Comparison of ENCODE assay signal across 1 cellular context in the genomic region with DNA sequence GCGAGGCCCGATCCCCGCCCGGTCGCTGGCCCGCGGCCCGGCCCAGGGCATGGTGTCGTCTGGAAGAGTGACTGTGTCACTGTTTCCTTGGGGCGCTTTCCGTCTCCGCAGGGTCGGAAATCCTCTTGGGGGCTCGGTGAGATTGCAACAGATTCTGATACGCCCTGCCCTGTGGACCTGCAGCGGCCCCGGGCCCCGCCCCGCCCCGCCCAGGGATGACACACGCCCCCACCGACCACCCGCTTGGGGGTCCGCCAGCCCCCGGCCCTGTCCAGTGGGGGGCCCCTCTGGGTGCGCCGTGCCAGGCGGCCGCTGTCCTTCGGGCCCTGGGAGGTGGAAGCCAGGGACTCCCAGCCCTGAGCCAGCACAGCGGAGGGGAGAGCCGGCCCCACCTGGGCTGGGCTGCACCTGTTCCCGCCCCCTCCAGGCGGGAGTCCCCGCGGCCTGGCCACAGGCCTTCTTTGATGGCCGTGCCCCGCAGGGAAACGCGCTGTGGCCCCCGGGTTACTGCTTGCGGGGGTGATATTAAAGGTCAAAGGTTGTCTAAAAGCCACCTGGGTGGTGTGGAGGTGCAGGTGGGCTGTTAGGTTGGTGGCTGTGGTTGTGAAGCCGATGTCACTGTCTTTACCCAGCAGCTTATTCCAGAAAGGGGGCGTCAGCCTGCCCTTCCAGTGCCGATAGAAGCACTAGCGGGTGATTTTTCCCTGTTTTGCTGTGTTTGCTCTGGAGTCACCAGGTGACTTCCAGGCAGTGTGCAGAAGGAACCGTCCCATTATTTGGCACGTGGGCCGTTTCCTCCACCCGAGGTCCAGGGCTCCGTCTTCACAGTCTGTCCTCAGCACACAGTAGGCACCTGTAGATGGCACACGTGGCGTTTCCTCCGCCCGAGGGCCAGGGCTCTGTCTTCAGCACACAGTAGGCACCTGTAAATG.
TF ChIP-seq lines count a peak whose summit lies in the region.

No MANE protein-coding gene starts in this region.

TF ChIP-seq in HepG2, 621 proteins besides CTCF, POLR2A, EP300 and RAD21 (continued from another document and continues in another):
- TF ChIP-seq, protein P1, sequence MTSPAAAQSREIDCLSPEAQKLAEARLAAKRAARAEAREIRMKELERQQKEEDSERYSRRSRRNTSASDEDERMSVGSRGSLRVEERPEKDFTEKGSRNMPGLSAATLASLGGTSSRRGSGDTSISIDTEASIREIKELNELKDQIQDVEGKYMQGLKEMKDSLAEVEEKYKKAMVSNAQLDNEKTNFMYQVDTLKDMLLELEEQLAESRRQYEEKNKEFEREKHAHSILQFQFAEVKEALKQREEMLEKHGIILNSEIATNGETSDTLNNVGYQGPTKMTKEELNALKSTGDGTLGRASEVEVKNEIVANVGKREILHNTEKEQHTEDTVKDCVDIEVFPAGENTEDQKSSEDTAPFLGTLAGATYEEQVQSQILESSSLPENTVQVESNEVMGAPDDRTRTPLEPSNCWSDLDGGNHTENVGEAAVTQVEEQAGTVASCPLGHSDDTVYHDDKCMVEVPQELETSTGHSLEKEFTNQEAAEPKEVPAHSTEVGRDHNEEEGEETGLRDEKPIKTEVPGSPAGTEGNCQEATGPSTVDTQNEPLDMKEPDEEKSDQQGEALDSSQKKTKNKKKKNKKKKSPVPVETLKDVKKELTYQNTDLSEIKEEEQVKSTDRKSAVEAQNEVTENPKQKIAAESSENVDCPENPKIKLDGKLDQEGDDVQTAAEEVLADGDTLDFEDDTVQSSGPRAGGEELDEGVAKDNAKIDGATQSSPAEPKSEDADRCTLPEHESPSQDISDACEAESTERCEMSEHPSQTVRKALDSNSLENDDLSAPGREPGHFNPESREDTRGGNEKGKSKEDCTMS (CRISPR knock-in tag; conservative IDR thresholded peaks at IDR 0.05): no peak
- TF ChIP-seq SP140L (CRISPR knock-in tag; IDR thresholded peaks at IDR 0.05; ENCODE audit: borderline replicate concordance): no peak
- TF ChIP-seq NFRKB (IDR thresholded peaks at IDR 0.05): no peak
- TF ChIP-seq ZNF780A (CRISPR knock-in tag; IDR thresholded peaks at IDR 0.05): no peak
- no peak for TF ChIP-seq ATRX (CRISPR knock-in tag; IDR thresholded peaks at IDR 0.05; ENCODE audit: borderline replicate concordance)
- TF ChIP-seq MLLT10 (CRISPR knock-in tag; IDR thresholded peaks at IDR 0.05): no peak
- TF ChIP-seq ZNF329 (CRISPR knock-in tag; IDR thresholded peaks at IDR 0.05; ENCODE audit: low read depth): no peak
- TF ChIP-seq GATA4 (IDR thresholded peaks at IDR 0.05; ENCODE audit: borderline replicate concordance, low read depth): no peak
- no peak for TF ChIP-seq MTA3 (CRISPR knock-in tag; IDR thresholded peaks at IDR 0.05)
- no peak for TF ChIP-seq KLF13 (CRISPR knock-in tag; IDR thresholded peaks at IDR 0.05)
- TF ChIP-seq, protein P2, sequence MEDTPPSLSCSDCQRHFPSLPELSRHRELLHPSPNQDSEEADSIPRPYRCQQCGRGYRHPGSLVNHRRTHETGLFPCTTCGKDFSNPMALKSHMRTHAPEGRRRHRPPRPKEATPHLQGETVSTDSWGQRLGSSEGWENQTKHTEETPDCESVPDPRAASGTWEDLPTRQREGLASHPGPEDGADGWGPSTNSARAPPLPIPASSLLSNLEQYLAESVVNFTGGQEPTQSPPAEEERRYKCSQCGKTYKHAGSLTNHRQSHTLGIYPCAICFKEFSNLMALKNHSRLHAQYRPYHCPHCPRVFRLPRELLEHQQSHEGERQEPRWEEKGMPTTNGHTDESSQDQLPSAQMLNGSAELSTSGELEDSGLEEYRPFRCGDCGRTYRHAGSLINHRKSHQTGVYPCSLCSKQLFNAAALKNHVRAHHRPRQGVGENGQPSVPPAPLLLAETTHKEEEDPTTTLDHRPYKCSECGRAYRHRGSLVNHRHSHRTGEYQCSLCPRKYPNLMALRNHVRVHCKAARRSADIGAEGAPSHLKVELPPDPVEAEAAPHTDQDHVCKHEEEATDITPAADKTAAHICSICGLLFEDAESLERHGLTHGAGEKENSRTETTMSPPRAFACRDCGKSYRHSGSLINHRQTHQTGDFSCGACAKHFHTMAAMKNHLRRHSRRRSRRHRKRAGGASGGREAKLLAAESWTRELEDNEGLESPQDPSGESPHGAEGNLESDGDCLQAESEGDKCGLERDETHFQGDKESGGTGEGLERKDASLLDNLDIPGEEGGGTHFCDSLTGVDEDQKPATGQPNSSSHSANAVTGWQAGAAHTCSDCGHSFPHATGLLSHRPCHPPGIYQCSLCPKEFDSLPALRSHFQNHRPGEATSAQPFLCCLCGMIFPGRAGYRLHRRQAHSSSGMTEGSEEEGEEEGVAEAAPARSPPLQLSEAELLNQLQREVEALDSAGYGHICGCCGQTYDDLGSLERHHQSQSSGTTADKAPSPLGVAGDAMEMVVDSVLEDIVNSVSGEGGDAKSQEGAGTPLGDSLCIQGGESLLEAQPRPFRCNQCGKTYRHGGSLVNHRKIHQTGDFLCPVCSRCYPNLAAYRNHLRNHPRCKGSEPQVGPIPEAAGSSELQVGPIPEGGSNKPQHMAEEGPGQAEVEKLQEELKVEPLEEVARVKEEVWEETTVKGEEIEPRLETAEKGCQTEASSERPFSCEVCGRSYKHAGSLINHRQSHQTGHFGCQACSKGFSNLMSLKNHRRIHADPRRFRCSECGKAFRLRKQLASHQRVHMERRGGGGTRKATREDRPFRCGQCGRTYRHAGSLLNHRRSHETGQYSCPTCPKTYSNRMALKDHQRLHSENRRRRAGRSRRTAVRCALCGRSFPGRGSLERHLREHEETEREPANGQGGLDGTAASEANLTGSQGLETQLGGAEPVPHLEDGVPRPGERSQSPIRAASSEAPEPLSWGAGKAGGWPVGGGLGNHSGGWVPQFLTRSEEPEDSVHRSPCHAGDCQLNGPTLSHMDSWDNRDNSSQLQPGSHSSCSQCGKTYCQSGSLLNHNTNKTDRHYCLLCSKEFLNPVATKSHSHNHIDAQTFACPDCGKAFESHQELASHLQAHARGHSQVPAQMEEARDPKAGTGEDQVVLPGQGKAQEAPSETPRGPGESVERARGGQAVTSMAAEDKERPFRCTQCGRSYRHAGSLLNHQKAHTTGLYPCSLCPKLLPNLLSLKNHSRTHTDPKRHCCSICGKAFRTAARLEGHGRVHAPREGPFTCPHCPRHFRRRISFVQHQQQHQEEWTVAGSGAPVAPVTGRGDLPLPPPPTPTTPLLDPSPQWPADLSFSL (CRISPR knock-in tag; IDR thresholded peaks at IDR 0.05): no peak
- no peak for TF ChIP-seq ARNT2 (CRISPR knock-in tag; IDR thresholded peaks at IDR 0.05; ENCODE audit: low read depth)
- TF ChIP-seq, protein P3, sequence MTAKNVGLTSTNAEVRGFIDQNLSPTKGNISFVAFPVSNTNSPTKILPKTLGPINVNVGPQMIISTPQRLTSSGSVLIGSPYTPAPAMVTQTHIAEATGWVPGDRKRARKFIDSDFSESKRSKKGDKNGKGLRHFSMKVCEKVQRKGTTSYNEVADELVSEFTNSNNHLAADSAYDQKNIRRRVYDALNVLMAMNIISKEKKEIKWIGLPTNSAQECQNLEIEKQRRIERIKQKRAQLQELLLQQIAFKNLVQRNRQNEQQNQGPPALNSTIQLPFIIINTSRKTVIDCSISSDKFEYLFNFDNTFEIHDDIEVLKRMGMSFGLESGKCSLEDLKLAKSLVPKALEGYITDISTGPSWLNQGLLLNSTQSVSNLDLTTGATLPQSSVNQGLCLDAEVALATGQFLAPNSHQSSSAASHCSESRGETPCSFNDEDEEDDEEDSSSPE (CRISPR knock-in tag; IDR thresholded peaks at IDR 0.05): no peak
- TF ChIP-seq, protein P4, sequence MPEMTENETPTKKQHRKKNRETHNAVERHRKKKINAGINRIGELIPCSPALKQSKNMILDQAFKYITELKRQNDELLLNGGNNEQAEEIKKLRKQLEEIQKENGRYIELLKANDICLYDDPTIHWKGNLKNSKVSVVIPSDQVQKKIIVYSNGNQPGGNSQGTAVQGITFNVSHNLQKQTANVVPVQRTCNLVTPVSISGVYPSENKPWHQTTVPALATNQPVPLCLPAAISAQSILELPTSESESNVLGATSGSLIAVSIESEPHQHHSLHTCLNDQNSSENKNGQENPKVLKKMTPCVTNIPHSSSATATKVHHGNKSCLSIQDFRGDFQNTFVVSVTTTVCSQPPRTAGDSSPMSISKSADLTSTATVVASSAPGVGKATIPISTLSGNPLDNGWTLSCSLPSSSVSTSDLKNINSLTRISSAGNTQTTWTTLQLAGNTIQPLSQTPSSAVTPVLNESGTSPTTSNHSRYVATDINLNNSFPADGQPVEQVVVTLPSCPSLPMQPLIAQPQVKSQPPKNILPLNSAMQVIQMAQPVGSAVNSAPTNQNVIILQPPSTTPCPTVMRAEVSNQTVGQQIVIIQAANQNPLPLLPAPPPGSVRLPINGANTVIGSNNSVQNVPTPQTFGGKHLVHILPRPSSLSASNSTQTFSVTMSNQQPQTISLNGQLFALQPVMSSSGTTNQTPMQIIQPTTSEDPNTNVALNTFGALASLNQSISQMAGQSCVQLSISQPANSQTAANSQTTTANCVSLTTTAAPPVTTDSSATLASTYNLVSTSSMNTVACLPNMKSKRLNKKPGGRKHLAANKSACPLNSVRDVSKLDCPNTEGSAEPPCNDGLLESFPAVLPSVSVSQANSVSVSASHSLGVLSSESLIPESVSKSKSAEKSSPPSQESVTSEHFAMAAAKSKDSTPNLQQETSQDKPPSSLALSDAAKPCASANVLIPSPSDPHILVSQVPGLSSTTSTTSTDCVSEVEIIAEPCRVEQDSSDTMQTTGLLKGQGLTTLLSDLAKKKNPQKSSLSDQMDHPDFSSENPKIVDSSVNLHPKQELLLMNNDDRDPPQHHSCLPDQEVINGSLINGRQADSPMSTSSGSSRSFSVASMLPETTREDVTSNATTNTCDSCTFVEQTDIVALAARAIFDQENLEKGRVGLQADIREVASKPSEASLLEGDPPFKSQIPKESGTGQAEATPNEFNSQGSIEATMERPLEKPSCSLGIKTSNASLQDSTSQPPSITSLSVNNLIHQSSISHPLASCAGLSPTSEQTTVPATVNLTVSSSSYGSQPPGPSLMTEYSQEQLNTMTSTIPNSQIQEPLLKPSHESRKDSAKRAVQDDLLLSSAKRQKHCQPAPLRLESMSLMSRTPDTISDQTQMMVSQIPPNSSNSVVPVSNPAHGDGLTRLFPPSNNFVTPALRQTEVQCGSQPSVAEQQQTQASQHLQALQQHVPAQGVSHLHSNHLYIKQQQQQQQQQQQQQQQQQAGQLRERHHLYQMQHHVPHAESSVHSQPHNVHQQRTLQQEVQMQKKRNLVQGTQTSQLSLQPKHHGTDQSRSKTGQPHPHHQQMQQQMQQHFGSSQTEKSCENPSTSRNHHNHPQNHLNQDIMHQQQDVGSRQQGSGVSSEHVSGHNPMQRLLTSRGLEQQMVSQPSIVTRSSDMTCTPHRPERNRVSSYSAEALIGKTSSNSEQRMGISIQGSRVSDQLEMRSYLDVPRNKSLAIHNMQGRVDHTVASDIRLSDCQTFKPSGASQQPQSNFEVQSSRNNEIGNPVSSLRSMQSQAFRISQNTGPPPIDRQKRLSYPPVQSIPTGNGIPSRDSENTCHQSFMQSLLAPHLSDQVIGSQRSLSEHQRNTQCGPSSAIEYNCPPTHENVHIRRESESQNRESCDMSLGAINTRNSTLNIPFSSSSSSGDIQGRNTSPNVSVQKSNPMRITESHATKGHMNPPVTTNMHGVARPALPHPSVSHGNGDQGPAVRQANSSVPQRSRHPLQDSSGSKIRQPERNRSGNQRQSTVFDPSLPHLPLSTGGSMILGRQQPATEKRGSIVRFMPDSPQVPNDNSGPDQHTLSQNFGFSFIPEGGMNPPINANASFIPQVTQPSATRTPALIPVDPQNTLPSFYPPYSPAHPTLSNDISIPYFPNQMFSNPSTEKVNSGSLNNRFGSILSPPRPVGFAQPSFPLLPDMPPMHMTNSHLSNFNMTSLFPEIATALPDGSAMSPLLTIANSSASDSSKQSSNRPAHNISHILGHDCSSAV (CRISPR knock-in tag; IDR thresholded peaks at IDR 0.05; ENCODE audit: borderline replicate concordance): no peak
- no peak for TF ChIP-seq SALL2 (CRISPR knock-in tag; IDR thresholded peaks at IDR 0.05)
- TF ChIP-seq ZNF253 (CRISPR knock-in tag; IDR thresholded peaks at IDR 0.05; ENCODE audit: borderline replicate concordance): no peak
- TF ChIP-seq GATAD2A (CRISPR knock-in tag; IDR thresholded peaks at IDR 0.05): no peak
- TF ChIP-seq, protein P5, sequence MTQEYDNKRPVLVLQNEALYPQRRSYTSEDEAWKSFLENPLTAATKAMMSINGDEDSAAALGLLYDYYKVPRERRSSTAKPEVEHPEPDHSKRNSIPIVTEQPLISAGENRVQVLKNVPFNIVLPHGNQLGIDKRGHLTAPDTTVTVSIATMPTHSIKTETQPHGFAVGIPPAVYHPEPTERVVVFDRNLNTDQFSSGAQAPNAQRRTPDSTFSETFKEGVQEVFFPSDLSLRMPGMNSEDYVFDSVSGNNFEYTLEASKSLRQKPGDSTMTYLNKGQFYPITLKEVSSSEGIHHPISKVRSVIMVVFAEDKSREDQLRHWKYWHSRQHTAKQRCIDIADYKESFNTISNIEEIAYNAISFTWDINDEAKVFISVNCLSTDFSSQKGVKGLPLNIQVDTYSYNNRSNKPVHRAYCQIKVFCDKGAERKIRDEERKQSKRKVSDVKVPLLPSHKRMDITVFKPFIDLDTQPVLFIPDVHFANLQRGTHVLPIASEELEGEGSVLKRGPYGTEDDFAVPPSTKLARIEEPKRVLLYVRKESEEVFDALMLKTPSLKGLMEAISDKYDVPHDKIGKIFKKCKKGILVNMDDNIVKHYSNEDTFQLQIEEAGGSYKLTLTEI (CRISPR knock-in tag; conservative IDR thresholded peaks at IDR 0.05): no peak
- TF ChIP-seq, protein P6, sequence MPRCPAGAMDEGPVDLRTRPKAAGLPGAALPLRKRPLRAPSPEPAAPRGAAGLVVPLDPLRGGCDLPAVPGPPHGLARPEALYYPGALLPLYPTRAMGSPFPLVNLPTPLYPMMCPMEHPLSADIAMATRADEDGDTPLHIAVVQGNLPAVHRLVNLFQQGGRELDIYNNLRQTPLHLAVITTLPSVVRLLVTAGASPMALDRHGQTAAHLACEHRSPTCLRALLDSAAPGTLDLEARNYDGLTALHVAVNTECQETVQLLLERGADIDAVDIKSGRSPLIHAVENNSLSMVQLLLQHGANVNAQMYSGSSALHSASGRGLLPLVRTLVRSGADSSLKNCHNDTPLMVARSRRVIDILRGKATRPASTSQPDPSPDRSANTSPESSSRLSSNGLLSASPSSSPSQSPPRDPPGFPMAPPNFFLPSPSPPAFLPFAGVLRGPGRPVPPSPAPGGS (CRISPR knock-in tag; IDR thresholded peaks at IDR 0.05): no peak
- no peak for TF ChIP-seq HES4 (CRISPR knock-in tag; IDR thresholded peaks at IDR 0.05; ENCODE audit: borderline replicate concordance)
- TF ChIP-seq ZZZ3 (CRISPR knock-in tag; IDR thresholded peaks at IDR 0.05; ENCODE audit: borderline replicate concordance): no peak
- TF ChIP-seq ZNF790 (CRISPR knock-in tag; IDR thresholded peaks at IDR 0.05; ENCODE audit: borderline replicate concordance): no peak
- peak; percentile 89 for TF ChIP-seq ZKSCAN1 (IDR thresholded peaks at IDR 0.05; ENCODE audit: low read length)
- no peak for TF ChIP-seq SMC3 (IDR thresholded peaks at IDR 0.05; ENCODE audit: low read length)
- TF ChIP-seq, protein P7, sequence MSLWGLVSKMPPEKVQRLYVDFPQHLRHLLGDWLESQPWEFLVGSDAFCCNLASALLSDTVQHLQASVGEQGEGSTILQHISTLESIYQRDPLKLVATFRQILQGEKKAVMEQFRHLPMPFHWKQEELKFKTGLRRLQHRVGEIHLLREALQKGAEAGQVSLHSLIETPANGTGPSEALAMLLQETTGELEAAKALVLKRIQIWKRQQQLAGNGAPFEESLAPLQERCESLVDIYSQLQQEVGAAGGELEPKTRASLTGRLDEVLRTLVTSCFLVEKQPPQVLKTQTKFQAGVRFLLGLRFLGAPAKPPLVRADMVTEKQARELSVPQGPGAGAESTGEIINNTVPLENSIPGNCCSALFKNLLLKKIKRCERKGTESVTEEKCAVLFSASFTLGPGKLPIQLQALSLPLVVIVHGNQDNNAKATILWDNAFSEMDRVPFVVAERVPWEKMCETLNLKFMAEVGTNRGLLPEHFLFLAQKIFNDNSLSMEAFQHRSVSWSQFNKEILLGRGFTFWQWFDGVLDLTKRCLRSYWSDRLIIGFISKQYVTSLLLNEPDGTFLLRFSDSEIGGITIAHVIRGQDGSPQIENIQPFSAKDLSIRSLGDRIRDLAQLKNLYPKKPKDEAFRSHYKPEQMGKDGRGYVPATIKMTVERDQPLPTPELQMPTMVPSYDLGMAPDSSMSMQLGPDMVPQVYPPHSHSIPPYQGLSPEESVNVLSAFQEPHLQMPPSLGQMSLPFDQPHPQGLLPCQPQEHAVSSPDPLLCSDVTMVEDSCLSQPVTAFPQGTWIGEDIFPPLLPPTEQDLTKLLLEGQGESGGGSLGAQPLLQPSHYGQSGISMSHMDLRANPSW (CRISPR knock-in tag; IDR thresholded peaks at IDR 0.05; ENCODE audit: borderline replicate concordance): no peak
